Comparison of ENCODE assay signal across 16 cellular contexts in genomic region chr6:97000138-97000537, GRCh38.
DNase-seq lines count a peak whose midpoint lies in the region; ATAC-seq lines count a peak whose summit lies in the region.
"Had no signal": no experiment of that assay in that cellular context is flagged by ENCODE, and none has a peak within 500 bp of the region (broad histone marks: within the 10 kb centered on the region; RNA-seq: fewer than 3 reads in every experiment).

No MANE protein-coding gene starts in this region.

- H3K27ac ChIP-seq in angular gyrus (ENCODE audit: low read depth, low read length) = peak overlapping the region; percentile 13
- H3K27ac ChIP-seq in substantia nigra (ENCODE audit: low read depth, low read length, poor library complexity, severe bottlenecking) = peak overlapping the region; percentile 17
- H3K27ac ChIP-seq: BLaER1, C4-2B had no signal

- ATAC-seq in GM19463 (IDR thresholded peaks at IDR 0.05; ENCODE audit: unreplicated experiment) (no peak), HG03432 (IDR thresholded peaks at IDR 0.05; ENCODE audit: unreplicated experiment) (no peak)
- ATAC-seq: CD8-positive, alpha-beta T cell; GM23338; HCT116 had no signal

- DNase-seq in foreskin melanocyte (peak; percentile 24), substantia nigra (lab: John Stamatoyannopoulos, UW) (peak in 1 of 49 donors; percentile 15), mesenteric fat pad (ENCODE audit: low spot score) (no peak)
- DNase-seq: Caco-2; CD4-positive, CD25-positive, alpha-beta regulatory T cell; CD8-positive, alpha-beta T cell; DMS153; DND-41; H9 had no signal
